ENCODE assay signal across 1 cellular context in the genomic region with DNA sequence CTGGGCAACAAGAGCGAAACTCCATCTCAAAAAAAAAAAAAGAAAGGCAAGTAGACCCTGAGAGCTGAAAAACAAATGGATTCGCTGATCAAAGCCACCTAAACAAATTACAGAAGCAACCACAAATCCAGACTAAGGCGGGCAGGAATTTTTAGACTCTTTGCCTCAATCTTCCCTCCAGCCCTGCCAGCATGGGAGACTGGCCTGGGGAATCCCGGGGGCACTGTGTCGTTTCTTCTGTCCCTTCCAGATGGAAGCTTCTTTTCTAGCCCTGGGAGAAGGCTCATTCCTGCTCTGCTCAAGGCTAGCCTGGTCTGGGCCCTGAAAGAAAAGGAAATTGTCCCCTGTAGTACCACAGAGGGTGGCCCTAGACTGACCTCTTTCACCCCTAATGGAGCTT.
TF ChIP-seq lines count a peak whose summit lies in the region.

No MANE protein-coding gene starts in this region.

TF ChIP-seq in endothelial cell of umbilical vein, 7 proteins besides CTCF, POLR2A, EP300 and RAD21:
- no peak for TF ChIP-seq MYC (IDR thresholded peaks at IDR 0.05; ENCODE audit: low read depth, low read length)
- TF ChIP-seq EZH2 (IDR thresholded peaks at IDR 0.05; ENCODE audit: borderline replicate concordance, low read depth, low read length, severe bottlenecking): no peak
- TF ChIP-seq GATA2 (IDR thresholded peaks at IDR 0.05; ENCODE audit: insufficient read depth, insufficient read length, low read depth, low read length): no peak
- TF ChIP-seq POLR2AphosphoS5 (IDR thresholded peaks at IDR 0.05; ENCODE audit: insufficient read depth, low read depth, low read length): no peak
- no peak for TF ChIP-seq JUN (IDR thresholded peaks at IDR 0.05; ENCODE audit: borderline replicate concordance, insufficient read depth, insufficient read length, low read depth)
- TF ChIP-seq, protein P1, sequence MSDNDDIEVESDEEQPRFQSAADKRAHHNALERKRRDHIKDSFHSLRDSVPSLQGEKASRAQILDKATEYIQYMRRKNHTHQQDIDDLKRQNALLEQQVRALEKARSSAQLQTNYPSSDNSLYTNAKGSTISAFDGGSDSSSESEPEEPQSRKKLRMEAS (IDR thresholded peaks at IDR 0.05; ENCODE audit: insufficient read depth, insufficient read length): no peak
- TF ChIP-seq FOS (IDR thresholded peaks at IDR 0.05; ENCODE audit: borderline replicate concordance, insufficient read depth, low read length): no peak
TF ChIP-seq in endothelial cell of umbilical vein: peak in this region for 0.
